1 cellular context compared by ENCODE assay signal in genomic region chr5:158383485-158383884, GRCh38.
TF ChIP-seq lines count a peak whose summit lies in the region.

No MANE protein-coding gene starts in this region.

TF ChIP-seq in IMR-90, 13 proteins besides CTCF, POLR2A, EP300 and RAD21 (continued from another document):
- no peak for TF ChIP-seq ELK1 (IDR thresholded peaks at IDR 0.05; ENCODE audit: borderline replicate concordance, low read depth, low read length)
- no peak for TF ChIP-seq FOS (IDR thresholded peaks at IDR 0.05; ENCODE audit: low read depth, low read length)
- TF ChIP-seq CHD1 (IDR thresholded peaks at IDR 0.05; ENCODE audit: low read depth, low read length) = no peak
- TF ChIP-seq BHLHE40 (IDR thresholded peaks at IDR 0.05; ENCODE audit: low read depth, low read length) = no peak
